Comparison of ENCODE assay signal across 16 cellular contexts in the genomic region with DNA sequence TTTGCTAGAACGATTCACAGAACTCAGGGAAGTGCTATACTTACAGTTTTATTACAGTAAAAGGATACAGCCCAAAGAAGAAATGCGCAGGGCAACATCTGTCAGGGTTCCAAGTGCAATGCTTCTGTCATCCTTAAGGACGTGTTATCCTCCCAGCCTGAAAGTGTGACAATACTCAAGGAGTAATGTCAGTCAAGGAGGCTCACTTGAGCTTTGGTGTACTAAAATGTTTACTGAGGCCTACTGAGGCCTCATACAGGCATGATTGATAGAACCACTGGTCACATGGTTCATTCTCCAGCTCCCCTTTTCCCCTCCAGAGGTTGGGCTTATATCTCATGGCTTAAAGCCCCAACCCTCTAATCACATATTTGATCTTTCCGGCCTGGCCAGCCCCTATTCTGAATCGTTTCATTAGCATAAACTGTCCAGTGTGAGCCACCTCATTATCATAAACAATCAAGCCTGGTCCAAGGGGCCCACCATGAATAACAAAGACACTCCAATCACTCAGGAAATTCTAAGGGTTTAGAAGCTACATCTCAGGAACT. TPM values are rescaled to one million over a fixed set of nuclear protein-coding genes. Genes with fewer than 3 reads are reported as not detected.
DNase-seq lines count a peak whose midpoint lies in the region; ATAC-seq and TF ChIP-seq lines count a peak whose summit lies in the region.
"Had no signal": no experiment of that assay in that cellular context is flagged by ENCODE, and none has a peak within 500 bp of the region (broad histone marks: within the 10 kb centered on the region; RNA-seq: fewer than 3 reads in every experiment).

No MANE protein-coding gene starts in this region.

- no peak for TF ChIP-seq CTCF in osteocyte (IDR thresholded peaks at IDR 0.05)

- no peak for ATAC-seq in activated T-cell treated with anti-CD3 and anti-CD28 coated beads, Interleukin-2, amount 50 U/mL, for 72 hours (replicated peaks in 1 of 2)
- no peak for ATAC-seq in GM19397 (IDR thresholded peaks at IDR 0.05; ENCODE audit: unreplicated experiment)
- ATAC-seq: right lobe of liver, Right ventricle myocardium inferior had no signal

- peak overlapping the region in 1 of 2 donors; percentile 61 for H3K4me3 Mint-ChIP-seq in activated T-cell treated with anti-CD3 and anti-CD28 coated beads, Interleukin-2, amount 50 U/mL, for 72 hours
- no peak overlapping the region for H3K4me3 Mint-ChIP-seq in activated naive CD8-positive, alpha-beta T cell treated with anti-CD3 and anti-CD28 coated beads for 36 hours
- H3K4me3 Mint-ChIP-seq in osteocyte (ENCODE audit: unreplicated experiment), result no peak overlapping the region

- DNase-seq in activated T-cell treated with anti-CD3 and anti-CD28 coated beads, Interleukin-2, amount 50 U/mL, for 72 hours, result no peak
- no peak for DNase-seq in activated T-cell treated with anti-CD3 and anti-CD28 coated beads, Interleukin-2, amount 50 U/mL, for 48 hours
- DNase-seq in NCI-H524 (lab: John Stamatoyannopoulos, UW), result peak; percentile 92 to 96
- no peak for DNase-seq in activated naive CD8-positive, alpha-beta T cell treated with anti-CD3 and anti-CD28 coated beads for 36 hours
- no peak for DNase-seq in osteocyte (ENCODE audit: extremely low spot score, unreplicated experiment)
- DNase-seq in 8988T, result no peak
- DNase-seq in NCI-H526 (lab: John Stamatoyannopoulos, UW), result no peak
- DNase-seq: islet precursor cell; mesendoderm; NCI-H1436 treated with DMSO at 0.1 percent for 48 hours; NK-92 treated with Interleukin-12 subunit alpha and Interleukin-12 subunit beta, amount 100 ng/mL, for 24 hours; right lobe of liver had no signal

- peaks cover 15% of the 10 kb centered on the region for H3K27me3 Mint-ChIP-seq in activated T-cell treated with anti-CD3 and anti-CD28 coated beads, Interleukin-2, amount 50 U/mL, for 72 hours (ENCODE audit: low read depth)
- H3K27me3 Mint-ChIP-seq in activated naive CD8-positive, alpha-beta T cell treated with anti-CD3 and anti-CD28 coated beads for 36 hours, result no peaks in the 10 kb centered on the region
- H3K27me3 Mint-ChIP-seq in osteocyte (ENCODE audit: unreplicated experiment), result no peaks in the 10 kb centered on the region

- H3K27ac Mint-ChIP-seq in activated T-cell treated with anti-CD3 and anti-CD28 coated beads, Interleukin-2, amount 50 U/mL, for 72 hours, result peak overlapping the region; percentile 93
- peak overlapping the region; percentile 66 for H3K27ac Mint-ChIP-seq in activated naive CD8-positive, alpha-beta T cell treated with anti-CD3 and anti-CD28 coated beads for 36 hours
- H3K27ac Mint-ChIP-seq in osteocyte (ENCODE audit: unreplicated experiment), result peak overlapping the region; percentile 25

- H3K9me3 Mint-ChIP-seq in activated T-cell treated with anti-CD3 and anti-CD28 coated beads, Interleukin-2, amount 50 U/mL, for 72 hours, result peaks cover 0 to 7% of the 10 kb centered on the region in 2 donors
- no peaks in the 10 kb centered on the region for H3K9me3 Mint-ChIP-seq in activated naive CD8-positive, alpha-beta T cell treated with anti-CD3 and anti-CD28 coated beads for 36 hours
- H3K9me3 Mint-ChIP-seq in osteocyte (ENCODE audit: unreplicated experiment), result no peaks in the 10 kb centered on the region

- H3K4me1 Mint-ChIP-seq in activated T-cell treated with anti-CD3 and anti-CD28 coated beads, Interleukin-2, amount 50 U/mL, for 72 hours (ENCODE audit: low read depth), result peaks cover 67% of the 10 kb centered on the region
- peaks cover 47% of the 10 kb centered on the region for H3K4me1 Mint-ChIP-seq in activated naive CD8-positive, alpha-beta T cell treated with anti-CD3 and anti-CD28 coated beads for 36 hours
- peaks cover 5% of the 10 kb centered on the region for H3K4me1 Mint-ChIP-seq in osteocyte (ENCODE audit: unreplicated experiment)

- H3K36me3 Mint-ChIP-seq in activated T-cell treated with anti-CD3 and anti-CD28 coated beads, Interleukin-2, amount 50 U/mL, for 72 hours (ENCODE audit: insufficient read depth in 2 of 2), result peaks cover 4 to 5% of the 10 kb centered on the region in 2 donors
- peaks cover 15% of the 10 kb centered on the region for H3K36me3 Mint-ChIP-seq in activated naive CD8-positive, alpha-beta T cell treated with anti-CD3 and anti-CD28 coated beads for 36 hours
- no peaks in the 10 kb centered on the region for H3K36me3 Mint-ChIP-seq in osteocyte (ENCODE audit: unreplicated experiment)

RNA-seq across cellular contexts. Expression of a gene that starts 9.4 kb away (rescaled TPM):
- total RNA-seq in activated T-cell treated with anti-CD3 and anti-CD28 coated beads, Interleukin-2, amount 50 U/mL, for 72 hours, result 1,000 to 10,000 TPM; 4,011 to 4,477 TPM
- total RNA-seq in activated naive CD8-positive, alpha-beta T cell treated with anti-CD3 and anti-CD28 coated beads for 36 hours, result 1,000 to 10,000 TPM; 3,478 to 3,646 TPM
- 2,830 and 2,924 TPM in 2 replicates for total RNA-seq in osteocyte

RNA-seq across cellular contexts. Expression of a gene that starts 59.0 kb away (rescaled TPM):
- not detected for total RNA-seq in activated T-cell treated with anti-CD3 and anti-CD28 coated beads, Interleukin-2, amount 50 U/mL, for 72 hours
- not detected for total RNA-seq in activated naive CD8-positive, alpha-beta T cell treated with anti-CD3 and anti-CD28 coated beads for 36 hours
- not detected in 2 replicates for total RNA-seq in osteocyte
- total RNA-seq: activated CD8-positive, alpha-beta memory T cell treated with anti-CD3 and anti-CD28 coated beads for 36 hours; LHCN-M2 had no signal

Comparison
In these comparisons a context has a peak if more than half of its experiments do, and no peak if none do; other contexts are left out.
1. DNase-seq: peak in NCI-H524 (2 of 2); none in activated T-cell treated with anti-CD3 and anti-CD28 coated beads, Interleukin-2, amount 50 U/mL, for 72 hours (0 of 2), activated T-cell treated with anti-CD3 and anti-CD28 coated beads, Interleukin-2, amount 50 U/mL, for 48 hours (0 of 2), activated naive CD8-positive, alpha-beta T cell treated with anti-CD3 and anti-CD28 coated beads for 36 hours (single experiment), osteocyte (single experiment), 8988T (single experiment) and NCI-H526 (0 of 2).
2. H3K27ac Mint-ChIP-seq: peak in every context shown above with its lines; median percentile 93 in activated T-cell treated with anti-CD3 and anti-CD28 coated beads, Interleukin-2, amount 50 U/mL, for 72 hours; 66 in activated naive CD8-positive, alpha-beta T cell treated with anti-CD3 and anti-CD28 coated beads for 36 hours; 25 in osteocyte.